In genomic region chr10:75410135-75410787, GRCh38 we compare ENCODE assay signal across 1 cellular context.
TF ChIP-seq lines count a peak whose summit lies in the region.

No MANE protein-coding gene starts in this region.

TF ChIP-seq in WTC11, 78 proteins besides CTCF, POLR2A, EP300 and RAD21 (continued from another document):
- TF ChIP-seq ZNF512 (CRISPR knock-in tag; IDR thresholded peaks at IDR 0.05; ENCODE audit: borderline replicate concordance): no peak
